Comparison of ENCODE assay signal across 9 cellular contexts in genomic region chr1:120178799-120179419, GRCh38. TPM values are rescaled to one million over a fixed set of nuclear protein-coding genes. Genes with fewer than 3 reads are reported as not detected.
A peak's percentile ranks its signal among the peaks of the same experiment; 100 is the strongest.
DNase-seq lines count a peak whose midpoint lies in the region; ATAC-seq, FAIRE-seq and TF ChIP-seq lines count a peak whose summit lies in the region.
"Had no signal": no experiment of that assay in that cellular context is flagged by ENCODE, and none has a peak within 500 bp of the region (broad histone marks: within the 10 kb centered on the region; RNA-seq: fewer than 3 reads in every experiment).

No MANE protein-coding gene starts in this region.

- no peaks in the 10 kb centered on the region for H3K36me3 ChIP-seq in astrocyte (ENCODE audit: insufficient read depth, low read length)
- no peaks in the 10 kb centered on the region for H3K36me3 ChIP-seq in spleen

- peak overlapping the region; percentile 6 for H2AFZ ChIP-seq in astrocyte (ENCODE audit: low read depth, low read length)

- H3K27me3 ChIP-seq in astrocyte (ENCODE audit: insufficient read depth, low read length) (no peaks in the 10 kb centered on the region), spleen (replicated peaks in 1 of 7) (no peaks in the 10 kb centered on the region)

- H3K27me3 Mint-ChIP-seq in astrocyte (ENCODE audit: low read depth, unreplicated experiment) (no peaks in the 10 kb centered on the region), immature natural killer cell (ENCODE audit: low read depth in 3 of 3) (peaks cover 3 to 8% (median 3%) of the 10 kb centered on the region in 3 donors)

- H3K9ac ChIP-seq in astrocyte (ENCODE audit: low read length), result peak overlapping the region; percentile 75

- intact Hi-C loops in spleen (cut with DNase I; ENCODE audit: low total_unique reads), result no loop called here

- H3K4me1 Mint-ChIP-seq in astrocyte (ENCODE audit: low read depth, unreplicated experiment), result peaks cover 13% of the 10 kb centered on the region
- H3K4me1 Mint-ChIP-seq in immature natural killer cell, result peaks cover 19 to 20% of the 10 kb centered on the region in 2 donors

- H3K4me3 Mint-ChIP-seq in astrocyte (ENCODE audit: unreplicated experiment) (peak overlapping the region; percentile 5), immature natural killer cell (no peak overlapping the region)

- peaks cover 13% of the 10 kb centered on the region for H3K4me1 ChIP-seq in astrocyte (ENCODE audit: insufficient read depth, low read length)
- peaks cover 0 to 34% (median 13%) of the 10 kb centered on the region in 6 donors for H3K4me1 ChIP-seq in spleen

- ATAC-seq in HG02970 (IDR thresholded peaks at IDR 0.05; ENCODE audit: low FRiP score, unreplicated experiment), result no peak

- H3K36me3 Mint-ChIP-seq in astrocyte (ENCODE audit: low read depth, unreplicated experiment) (no peaks in the 10 kb centered on the region), immature natural killer cell (no peaks in the 10 kb centered on the region)

- H4K20me1 ChIP-seq in astrocyte (ENCODE audit: insufficient read depth, low read length), result no peaks in the 10 kb centered on the region

- DNase-seq in H4 (ENCODE audit: low spot score), result peak; percentile 3
- DNase-seq in astrocyte (ENCODE audit: low read depth), result peak; percentile 19
- DNase-seq in islet precursor cell, result peak; percentile 29
- DNase-seq in spleen, result no peak
- no peak for DNase-seq in NOMO-1 (lab: John Stamatoyannopoulos, UW; ENCODE audit: unreplicated experiment in 2 of 2)
- no peak for DNase-seq in immature natural killer cell
- no peak for DNase-seq in stimulated activated CD4-positive, alpha-beta T cell treated with anti-CD3 and anti-CD28 coated beads, Interleukin-2, amount 100 ng/mL, for 48 hours
- DNase-seq: activated naive CD4-positive, alpha-beta T cell treated with anti-CD3 and anti-CD28 coated beads for 36 hours had no signal

- no peak overlapping the region for H3K4me3 ChIP-seq in astrocyte (ENCODE audit: insufficient read depth, low read depth, low read length)
- no peak overlapping the region for H3K4me3 ChIP-seq in spleen

- H3K27ac ChIP-seq in astrocyte (ENCODE audit: low read depth, low read length), result peak overlapping the region; percentile 78
- H3K27ac ChIP-seq in spleen, result peak overlapping the region in 5 of 8 donors; percentile 2 to 74 (median 63)

- no peak for TF ChIP-seq CTCF in astrocyte (IDR thresholded peaks at IDR 0.05; ENCODE audit: insufficient read depth, low read depth, low read length)
- TF ChIP-seq CTCF in spleen (IDR thresholded peaks at IDR 0.05 in 8 of 11, conservative IDR thresholded peaks at IDR 0.05 in 3 of 11), result no peak

- H3K27ac Mint-ChIP-seq in astrocyte (ENCODE audit: unreplicated experiment) (peak overlapping the region; percentile 9), immature natural killer cell (no peak overlapping the region)
- H3K27ac Mint-ChIP-seq: activated naive CD4-positive, alpha-beta T cell treated with anti-CD3 and anti-CD28 coated beads for 36 hours had no signal

- H3K9me3 Mint-ChIP-seq in astrocyte (ENCODE audit: unreplicated experiment) (peaks cover 2% of the 10 kb centered on the region), immature natural killer cell (no peaks in the 10 kb centered on the region)
- H3K9me3 Mint-ChIP-seq: activated naive CD4-positive, alpha-beta T cell treated with anti-CD3 and anti-CD28 coated beads for 36 hours had no signal

- H3K79me2 ChIP-seq in astrocyte (ENCODE audit: insufficient read depth, low read length), result peaks cover 20% of the 10 kb centered on the region

- H3K9me3 ChIP-seq in astrocyte (ENCODE audit: insufficient read depth, low read depth, low read length) (no peaks in the 10 kb centered on the region), spleen (no peaks in the 10 kb centered on the region)

- FAIRE-seq in astrocyte (lab: Jason Lieb, UNC), result no peak

- TF ChIP-seq POLR2A in spleen (IDR thresholded peaks at IDR 0.05), result no peak

- peak overlapping the region; percentile 83 for H3K4me2 ChIP-seq in astrocyte (ENCODE audit: low read length)

- WGBS in spleen, 5 donors, result 87 to 92% (median 88%) methylated on average over 2 of the region's 2 CpGs

RNA-seq across cellular contexts. Expression of gene SEC22B, which starts 2.6 kb away (rescaled TPM):
- total RNA-seq in H4 (2014; rRNA removed; shearing (Covaris generic)), result 35.7 and 41.4 TPM in 2 replicates
- total RNA-seq in astrocyte (45.9 and 48.6 TPM in 2 replicates), spleen (10 to 100 TPM; 25.5 to 37.9 (median 30.2) TPM)
- polyA plus RNA-seq in spleen (10 to 100 TPM; 11.1 to 14.5 (median 13.1) TPM), immature natural killer cell (10 to 100 TPM; 16.9 to 24.3 (median 20.8) TPM)

Comparison
In these comparisons a context has a peak if more than half of its experiments do, and no peak if none do; other contexts are left out.
1. DNase-seq: peak in H4 (single experiment), astrocyte (single experiment) and islet precursor cell (single experiment); none in spleen (single experiment), NOMO-1 (0 of 2), immature natural killer cell (0 of 3) and stimulated activated CD4-positive, alpha-beta T cell treated with anti-CD3 and anti-CD28 coated beads, Interleukin-2, amount 100 ng/mL, for 48 hours (0 of 2).